ENCODE assay signal across 21 cellular contexts in genomic region chr1:29639156-29639736, GRCh38.
DNase-seq lines count a peak whose midpoint lies in the region; ATAC-seq, FAIRE-seq and TF ChIP-seq lines count a peak whose summit lies in the region.
"Had no signal": no experiment of that assay in that cellular context is flagged by ENCODE, and none has a peak within 500 bp of the region (broad histone marks: within the 10 kb centered on the region; RNA-seq: fewer than 3 reads in every experiment).

No MANE protein-coding gene starts in this region.

- H3K18ac ChIP-seq in H9 (ENCODE audit: insufficient read length, low read depth, low read length), result peak overlapping the region; percentile 57

- H3K4me3 ChIP-seq in K562, result no peak overlapping the region
- H3K4me3 ChIP-seq in SK-N-SH (ENCODE audit: low read depth in 2 of 2, low read length in 1 of 2), result no peak overlapping the region
- H3K4me3 ChIP-seq: gastrocnemius medialis, left ventricle myocardium inferior, sigmoid colon had no signal

- H3K36me3 Mint-ChIP-seq in H9 (ENCODE audit: insufficient read depth in 1 of 3, low read depth in 3 of 3), result no peaks in the 10 kb centered on the region
- H3K36me3 Mint-ChIP-seq: activated naive CD4-positive, alpha-beta T cell treated with anti-CD3 and anti-CD28 coated beads, Interleukin-2, amount 50 U/mL, for 24 hours; CD4-positive, alpha-beta memory T cell; type B pancreatic cell had no signal

- H4K8ac ChIP-seq in H9 (replicated peaks; ENCODE audit: insufficient read length, low read depth, low read length), result no peak overlapping the region

- no peak overlapping the region for H2BK120ac ChIP-seq in H9 (ENCODE audit: low read depth, low read length, poor library complexity, severe bottlenecking)

- H3K79me1 ChIP-seq in H9 (ENCODE audit: insufficient read depth, low read depth, low read length, poor library complexity, severe bottlenecking), result no peaks in the 10 kb centered on the region

- H3K56ac ChIP-seq in H9 (ENCODE audit: insufficient read length, low read depth, low read length), result no peak overlapping the region

- no peak overlapping the region for H4K5ac ChIP-seq in H9 (ENCODE audit: insufficient read length, low read depth, low read length)

- H3K27ac ChIP-seq in H9 (ENCODE audit: insufficient read length, low read depth, low read length), result no peak overlapping the region
- H3K27ac ChIP-seq in K562 (ENCODE audit: extremely low read depth, low read depth, low read length), result no peak overlapping the region
- no peak overlapping the region for H3K27ac ChIP-seq in SK-N-SH (ENCODE audit: low read depth in 2 of 2, low read length in 1 of 2)
- H3K27ac ChIP-seq: gastrocnemius medialis, left ventricle myocardium inferior, sigmoid colon had no signal

- no peak overlapping the region for H3K14ac ChIP-seq in H9 (ENCODE audit: insufficient read depth, low read length)

- H3K27me3 Mint-ChIP-seq in H9 (ENCODE audit: low read depth), result no peaks in the 10 kb centered on the region; the same call in none of the 2 replicates
- H3K27me3 Mint-ChIP-seq: type B pancreatic cell had no signal

- TF ChIP-seq EP300 in K562 (IDR thresholded peaks at IDR 0.05; ENCODE audit: low read length), result no peak
- no peak for TF ChIP-seq EP300 in SK-N-SH (IDR thresholded peaks at IDR 0.05; ENCODE audit: borderline replicate concordance in 1 of 2, low read depth in 1 of 2, low read length in 1 of 2)

- FAIRE-seq in K562 (lab: Jason Lieb, UNC), result no peak
- FAIRE-seq: colon had no signal

- H3K4me1 ChIP-seq in H9 (ENCODE audit: insufficient read depth, low read length), result no peaks in the 10 kb centered on the region
- no peaks in the 10 kb centered on the region for H3K4me1 ChIP-seq in K562 (replicated peaks in 1 of 2; ENCODE audit: control insufficient read depth in 2 of 2, insufficient read depth in 2 of 2, low read length in 2 of 2)
- peaks cover 4 to 24% of the 10 kb centered on the region in 2 experiments; a peak in 2 of 4 replicates for H3K4me1 ChIP-seq in SK-N-SH (ENCODE audit: control insufficient read depth in 1 of 2, insufficient read depth in 2 of 2, low read depth in 1 of 2, low read length in 1 of 2)
- H3K4me1 ChIP-seq: gastrocnemius medialis, left ventricle myocardium inferior had no signal

- BruUV-seq in K562 (replicated peaks; lab: Mats Ljungman, UMichigan), result no TSS peak

- POLR2A ChIA-PET in K562 (lab: Yijun Ruan, JAX), result interaction anchor here (0.5 to 0.7 kb wide), 3 partner anchors 26 to 363 kb away, joined by 3 read pairs; no protein-coding TSS in a partner anchor
- POLR2A ChIA-PET in SK-N-SH (lab: Yijun Ruan, JAX), result no interaction called here

- no peak overlapping the region for H2BK5ac ChIP-seq in H9 (ENCODE audit: insufficient read length, low read length)

- no peak overlapping the region for H2BK15ac ChIP-seq in H9 (ENCODE audit: low read depth, low read length)

- CTCF ChIA-PET in K562 (lab: Yijun Ruan, JAX; ENCODE audit: low intra/inter-chr PET ratio) (no interaction called here), SK-N-SH (lab: Yijun Ruan, JAX) (no interaction called here)

- H2BK20ac ChIP-seq in H9 (ENCODE audit: low read depth, low read length, poor library complexity, severe bottlenecking), result no peak overlapping the region

- no peak overlapping the region for H3K23ac ChIP-seq in H9 (ENCODE audit: insufficient read length, low read depth, low read length)

- H4K91ac ChIP-seq in H9 (ENCODE audit: insufficient read length, low read depth, low read length), result no peak overlapping the region

- in situ Hi-C loops in ACHN (cut with HindIII; ENCODE audit: low pct_ligation_motif_present, low pct_unique_long_range_greater_than_20kb, low sequenced_read_pairs) (no loop called here), K562 (cut with MboI) (no loop called here)

- no peak overlapping the region for H2AK5ac ChIP-seq in H9 (ENCODE audit: insufficient read length, low read length)

- no peak overlapping the region for H3K4me3 Mint-ChIP-seq in H9
- H3K4me3 Mint-ChIP-seq: activated naive CD4-positive, alpha-beta T cell treated with anti-CD3 and anti-CD28 coated beads, Interleukin-2, amount 50 U/mL, for 24 hours; activated T-cell treated with anti-CD3 and anti-CD28 coated beads, Interleukin-2, amount 50 U/mL, for 24 hours; CD4-positive, alpha-beta memory T cell; stimulated activated naive CD8-positive, alpha-beta T cell treated with anti-CD3 and anti-CD28 coated beads, Interleukin-15, Interleukin-2, amounts not matched to agents 100 ng/mL and 50 ng/mL, for 24 hours; type B pancreatic cell had no signal

- no peak for TF ChIP-seq POLR2A in K562 (conservative IDR thresholded peaks at IDR 0.05)

- no peak overlapping the region for H3T11ph ChIP-seq in H9 (ENCODE audit: low read length)

- no peaks in the 10 kb centered on the region for H3K9me2 ChIP-seq in SK-N-SH

- peak; percentile 13 for DNase-seq in ACHN
- DNase-seq in H9, result no peak
- DNase-seq in K562 (ENCODE audit: extremely low read depth in 1 of 4, low spot score in 3 of 4), result no peak
- DNase-seq in kidney tubule cell (ENCODE audit: low spot score), result peak; percentile 85
- no peak for DNase-seq in SK-N-SH
- DNase-seq in NCI-H1105 treated with DMSO at 0.1 percent for 48 hours (lab: John Stamatoyannopoulos, UW), result no peak
- DNase-seq: activated CD4-positive, alpha-beta T cell treated with anti-CD3 and anti-CD28 coated beads, Interleukin-2, amount 50 U/mL, for 1 hour; activated T-cell treated with anti-CD3 and anti-CD28 coated beads, Interleukin-2, amount 50 U/mL, for 24 hours; CD4-positive, alpha-beta memory T cell; gastrocnemius medialis; HCEC 1CT; left ventricle myocardium inferior; NCI-H1436; occipital lobe; sigmoid colon had no signal

- no peaks in the 10 kb centered on the region for H3K23me2 ChIP-seq in H9 (ENCODE audit: insufficient read length, low read depth, low read length, poor library complexity, severe bottlenecking)

- H3K9me3 ChIP-seq in H9 (ENCODE audit: control insufficient read depth, low read depth, low read length) (no peaks in the 10 kb centered on the region), K562 (replicated peaks; ENCODE audit: control insufficient read depth, insufficient read depth, low read depth, low read length) (no peaks in the 10 kb centered on the region), SK-N-SH (no peaks in the 10 kb centered on the region)
- H3K9me3 ChIP-seq: gastrocnemius medialis, left ventricle myocardium inferior, sigmoid colon had no signal

- WGBS in H9 (ENCODE audit: extremely low coverage, insufficient read length, low lambda C conversion rate), result no CpG with 5 or more reads among the region's 6 CpGs
- 4% methylated on average over 6 of the region's 6 CpGs for WGBS in K562 (ENCODE audit: insufficient coverage, low coverage, missing lambda C conversion rate)
- 86% methylated on average over 6 of the region's 6 CpGs for WGBS in SK-N-SH (ENCODE audit: low lambda C conversion rate)

- no peak overlapping the region for H3K4ac ChIP-seq in H9 (ENCODE audit: low read depth, low read length)

- no peaks in the 10 kb centered on the region for H3K27me3 ChIP-seq in H9 (ENCODE audit: insufficient read depth, low read length)
- peaks cover 0 to 14% of the 10 kb centered on the region in 2 experiments; a peak in 2 of 5 replicates for H3K27me3 ChIP-seq in K562 (ENCODE audit: control insufficient read depth in 2 of 2, insufficient read depth in 2 of 2, low read length in 2 of 2)
- H3K27me3 ChIP-seq in SK-N-SH (ENCODE audit: insufficient read depth), result no peaks in the 10 kb centered on the region
- H3K27me3 ChIP-seq: gastrocnemius medialis, sigmoid colon had no signal

- H3K9me3 Mint-ChIP-seq in H9, result no peaks in the 10 kb centered on the region
- H3K9me3 Mint-ChIP-seq: activated naive CD4-positive, alpha-beta T cell treated with anti-CD3 and anti-CD28 coated beads, Interleukin-2, amount 50 U/mL, for 24 hours; activated T-cell treated with anti-CD3 and anti-CD28 coated beads, Interleukin-2, amount 50 U/mL, for 24 hours; stimulated activated naive CD8-positive, alpha-beta T cell treated with anti-CD3 and anti-CD28 coated beads, Interleukin-15, Interleukin-2, amounts not matched to agents 100 ng/mL and 50 ng/mL, for 24 hours; type B pancreatic cell had no signal

- H3K27ac Mint-ChIP-seq in H9, result peak overlapping the region in 1 of 3 experiments; percentile 23; a peak in 1 of 7 replicates
- H3K27ac Mint-ChIP-seq: activated naive CD4-positive, alpha-beta T cell treated with anti-CD3 and anti-CD28 coated beads, Interleukin-2, amount 50 U/mL, for 24 hours; activated T-cell treated with anti-CD3 and anti-CD28 coated beads, Interleukin-2, amount 50 U/mL, for 24 hours; CD4-positive, alpha-beta memory T cell; stimulated activated naive CD8-positive, alpha-beta T cell treated with anti-CD3 and anti-CD28 coated beads, Interleukin-15, Interleukin-2, amounts not matched to agents 100 ng/mL and 50 ng/mL, for 24 hours; type B pancreatic cell had no signal

- no peaks in the 10 kb centered on the region for H3K9me1 ChIP-seq in K562 (ENCODE audit: control insufficient read depth, insufficient read depth, low read length)

- ATAC-seq in K562, result no peak
- ATAC-seq in HG03025 (IDR thresholded peaks at IDR 0.05; ENCODE audit: low FRiP score, unreplicated experiment), result no peak
- ATAC-seq in GM18867 (IDR thresholded peaks at IDR 0.05; ENCODE audit: unreplicated experiment), result no peak
- ATAC-seq: gastrocnemius medialis had no signal

- no peak overlapping the region for H2BK12ac ChIP-seq in H9 (ENCODE audit: insufficient read length, low read depth, low read length)

- H3F3A ChIP-seq in SK-N-SH (replicated peaks; ENCODE audit: insufficient read depth), result no peaks in the 10 kb centered on the region

- H3K36me3 ChIP-seq in K562 (ENCODE audit: control insufficient read depth, insufficient read depth, low read length) (no peaks in the 10 kb centered on the region), SK-N-SH (replicated peaks in 1 of 2; ENCODE audit: control insufficient read depth in 1 of 2, insufficient read depth in 2 of 2, low read length in 1 of 2) (no peaks in the 10 kb centered on the region)
- H3K36me3 ChIP-seq: gastrocnemius medialis, left ventricle myocardium inferior, sigmoid colon had no signal

- H3K9ac ChIP-seq in H9 (ENCODE audit: extremely low read depth, insufficient read length, low read length), result no peak overlapping the region
- H3K9ac ChIP-seq in K562 (ENCODE audit: insufficient read depth in 1 of 2, low read depth in 2 of 2, low read length in 2 of 2), result no peak overlapping the region
- no peak overlapping the region for H3K9ac ChIP-seq in SK-N-SH

- peaks cover 8 to 16% of the 10 kb centered on the region in 2 experiments for H3K4me1 Mint-ChIP-seq in H9
- H3K4me1 Mint-ChIP-seq: activated naive CD4-positive, alpha-beta T cell treated with anti-CD3 and anti-CD28 coated beads, Interleukin-2, amount 50 U/mL, for 24 hours; CD4-positive, alpha-beta memory T cell had no signal

- H3K79me2 ChIP-seq in H9 (ENCODE audit: insufficient read depth, low read length), result no peaks in the 10 kb centered on the region
- no peaks in the 10 kb centered on the region for H3K79me2 ChIP-seq in K562 (ENCODE audit: control insufficient read depth, insufficient read depth, low read length)
- H3K79me2 ChIP-seq in SK-N-SH (ENCODE audit: insufficient read depth), result no peaks in the 10 kb centered on the region

- TF ChIP-seq RAD21 in K562 (CRISPR knock-in tag; conservative IDR thresholded peaks at IDR 0.05 in 1 of 2, IDR thresholded peaks at IDR 0.05 in 1 of 2) (no peak), SK-N-SH (IDR thresholded peaks at IDR 0.05; ENCODE audit: low read length) (no peak)

- intact Hi-C loops in K562 (cut with micrococcal nuclease), result no loop called here

- H2AFZ ChIP-seq in H9 (ENCODE audit: low read length), result no peak overlapping the region
- no peak overlapping the region for H2AFZ ChIP-seq in K562 (ENCODE audit: low read depth, low read length)
- H2AFZ ChIP-seq in SK-N-SH (ENCODE audit: low read depth), result no peak overlapping the region

- H4K20me1 ChIP-seq in H9 (ENCODE audit: control insufficient read depth, insufficient read depth, insufficient read length) (no peaks in the 10 kb centered on the region), K562 (replicated peaks; ENCODE audit: control insufficient read depth, insufficient read depth, low read length) (peaks cover 1% of the 10 kb centered on the region; the same call in 1 of the 2 replicates), SK-N-SH (ENCODE audit: insufficient read depth) (no peaks in the 10 kb centered on the region)

- H3K4me2 ChIP-seq in H9 (ENCODE audit: insufficient read depth, insufficient read length, low read length) (no peak overlapping the region), K562 (ENCODE audit: insufficient read depth, low read length) (no peak overlapping the region), SK-N-SH (no peak overlapping the region)

- TF ChIP-seq CTCF in H9 (conservative IDR thresholded peaks at IDR 0.05), result no peak
- no peak for TF ChIP-seq CTCF in K562 (IDR thresholded peaks at IDR 0.05 in 2 of 3, conservative IDR thresholded peaks at IDR 0.05 in 1 of 3; ENCODE audit: insufficient read depth in 2 of 3, low read depth in 1 of 3, low read length in 3 of 3)
- no peak for TF ChIP-seq CTCF in SK-N-SH (IDR thresholded peaks at IDR 0.05)

Comparison
In these comparisons a context has a peak if more than half of its experiments do, and no peak if none do; other contexts are left out.
1. DNase-seq: peak in ACHN (single experiment) and kidney tubule cell (single experiment); none in H9 (single experiment), K562 (0 of 4), SK-N-SH (single experiment) and NCI-H1105 treated with DMSO at 0.1 percent for 48 hours (single experiment).